Comparison of ENCODE assay signal across 21 cellular contexts in the genomic region with DNA sequence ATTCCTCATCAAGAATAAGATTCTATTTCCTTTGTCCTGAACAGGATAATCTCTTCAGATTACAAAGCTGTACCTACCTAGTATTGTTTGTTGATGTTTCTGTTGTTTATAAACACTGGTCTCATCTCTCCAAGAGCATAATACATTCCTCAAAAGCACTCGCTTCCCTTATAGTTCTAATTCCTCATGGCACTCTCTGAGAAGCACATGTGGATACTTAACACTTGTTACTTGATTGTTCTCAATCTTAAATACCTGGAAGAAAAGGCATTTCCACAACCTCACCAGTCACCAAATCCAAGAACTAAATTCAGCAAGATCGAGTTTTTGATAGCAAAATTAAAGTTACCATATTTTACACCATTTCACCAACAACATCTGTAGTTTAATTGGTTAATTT.
"Had no signal": no experiment of that assay in that cellular context is flagged by ENCODE, and none has a peak within 500 bp of the region (broad histone marks: within the 10 kb centered on the region; RNA-seq: fewer than 3 reads in every experiment).

No MANE protein-coding gene starts in this region.

- H3K36me3 ChIP-seq: esophagus muscularis mucosa, suprapubic skin, transverse colon, vagina had no signal

- H3K27ac ChIP-seq: hepatocyte, suprapubic skin, transverse colon, vagina had no signal

- H3K27ac Mint-ChIP-seq: activated B cell treated with CpG ODN at 0.5 μM for 24 hours; activated CD8-positive, alpha-beta T cell treated with anti-CD3 and anti-CD28 coated beads for 36 hours; activated naive CD4-positive, alpha-beta T cell treated with anti-CD3 and anti-CD28 coated beads, Interleukin-2, amount 10 ng/mL, durations not matched to agents 7 days and 5 days; activated naive CD8-positive, alpha-beta T cell treated with anti-CD3 and anti-CD28 coated beads, Interleukin-2, amount 50 U/mL, for 24 hours; nephron progenitor cell; stimulated activated naive CD8-positive, alpha-beta T cell treated with anti-CD3 and anti-CD28 coated beads, Interleukin-15, Interleukin-2, amounts not matched to agents 100 ng/mL and 50 ng/mL, for 24 hours had no signal

- H3K9me3 Mint-ChIP-seq: activated B cell treated with CpG ODN at 0.5 μM for 24 hours; activated CD8-positive, alpha-beta T cell treated with anti-CD3 and anti-CD28 coated beads for 36 hours; activated naive CD4-positive, alpha-beta T cell treated with anti-CD3 and anti-CD28 coated beads, Interleukin-2, amount 10 ng/mL, durations not matched to agents 7 days and 5 days; activated naive CD8-positive, alpha-beta T cell treated with anti-CD3 and anti-CD28 coated beads, Interleukin-2, amount 50 U/mL, for 24 hours; nephron progenitor cell; stimulated activated naive CD8-positive, alpha-beta T cell treated with anti-CD3 and anti-CD28 coated beads, Interleukin-15, Interleukin-2, amounts not matched to agents 100 ng/mL and 50 ng/mL, for 24 hours had no signal

- DNase-seq: activated B cell treated with CpG ODN at 0.5 μM for 24 hours; activated CD4-positive, alpha-beta T cell treated with anti-CD3 and anti-CD28 coated beads for 4 hours; activated CD8-positive, alpha-beta T cell treated with anti-CD3 and anti-CD28 coated beads for 36 hours; activated naive CD4-positive, alpha-beta T cell treated with anti-CD3 and anti-CD28 coated beads, Interleukin-2, amount 10 ng/mL, durations not matched to agents 7 days and 5 days; activated naive CD8-positive, alpha-beta T cell treated with anti-CD3 and anti-CD28 coated beads, Interleukin-2, amount 50 U/mL, for 24 hours; activated T-cell treated with anti-CD3 and anti-CD28 coated beads, Interleukin-2, amount 50 U/mL, for 1 hour; cerebellar nuclear complex; cortex of kidney; effector CD4-positive, alpha-beta T cell; midbrain; nephron progenitor cell; T-helper 1 cell; T-helper 9 cell had no signal

- FAIRE-seq: astrocyte had no signal

- H3K27me3 ChIP-seq: esophagus muscularis mucosa, hepatocyte, suprapubic skin, transverse colon, vagina had no signal

- H3K27me3 Mint-ChIP-seq: activated B cell treated with CpG ODN at 0.5 μM for 24 hours had no signal

- H3K4me2 ChIP-seq: hepatocyte had no signal

- H3K36me3 Mint-ChIP-seq: activated naive CD4-positive, alpha-beta T cell treated with anti-CD3 and anti-CD28 coated beads, Interleukin-2, amount 10 ng/mL, durations not matched to agents 7 days and 5 days had no signal

- H2AFZ ChIP-seq: hepatocyte had no signal

- H3K4me3 Mint-ChIP-seq: activated B cell treated with CpG ODN at 0.5 μM for 24 hours; activated CD8-positive, alpha-beta T cell treated with anti-CD3 and anti-CD28 coated beads for 36 hours; activated naive CD4-positive, alpha-beta T cell treated with anti-CD3 and anti-CD28 coated beads, Interleukin-2, amount 10 ng/mL, durations not matched to agents 7 days and 5 days; activated naive CD8-positive, alpha-beta T cell treated with anti-CD3 and anti-CD28 coated beads, Interleukin-2, amount 50 U/mL, for 24 hours; nephron progenitor cell; stimulated activated naive CD8-positive, alpha-beta T cell treated with anti-CD3 and anti-CD28 coated beads, Interleukin-15, Interleukin-2, amounts not matched to agents 100 ng/mL and 50 ng/mL, for 24 hours had no signal

- H3K4me3 ChIP-seq: esophagus muscularis mucosa, hepatocyte, lung, suprapubic skin, transverse colon, vagina had no signal

- H3K9me3 ChIP-seq: esophagus muscularis mucosa, suprapubic skin, transverse colon, vagina had no signal

- ATAC-seq: activated CD8-positive, alpha-beta T cell treated with anti-CD3 and anti-CD28 coated beads for 36 hours; activated naive CD8-positive, alpha-beta T cell treated with anti-CD3 and anti-CD28 coated beads, Interleukin-2, amount 50 U/mL, for 24 hours had no signal

- H3K79me2 ChIP-seq: hepatocyte had no signal

- H3K4me1 Mint-ChIP-seq: activated naive CD4-positive, alpha-beta T cell treated with anti-CD3 and anti-CD28 coated beads, Interleukin-2, amount 10 ng/mL, durations not matched to agents 7 days and 5 days had no signal
